Comparison of ENCODE assay signal across 20 cellular contexts in genomic region chr17:77101521-77102410, GRCh38. TPM values are rescaled to one million over a fixed set of nuclear protein-coding genes. Genes with fewer than 3 reads are reported as not detected.
DNase-seq lines count a peak whose midpoint lies in the region; ATAC-seq, FAIRE-seq and TF ChIP-seq lines count a peak whose summit lies in the region.
"Had no signal": no experiment of that assay in that cellular context is flagged by ENCODE, and none has a peak within 500 bp of the region (broad histone marks: within the 10 kb centered on the region; RNA-seq: fewer than 3 reads in every experiment).

No MANE protein-coding gene starts in this region.

- 68% methylated on average over 15 of the region's 15 CpGs for WGBS in A549 (ENCODE audit: missing lambda C conversion rate)
- WGBS in K562 (ENCODE audit: insufficient coverage, low coverage, missing lambda C conversion rate): 74% methylated on average over 15 of the region's 15 CpGs

- FAIRE-seq in A549 (lab: Jason Lieb, UNC) (no peak), K562 (lab: Jason Lieb, UNC) (peak; percentile 71)
- FAIRE-seq: bronchial epithelial cell, D721Med, kidney had no signal

- CTCF ChIA-PET in A549 (lab: Yijun Ruan, JAX) (interaction anchor here (0.8 to 4.7 kb wide), 12 partner anchors 9 to 579 kb away, joined by 3 to 18 read pairs (median 4); no protein-coding TSS in a partner anchor), K562 (lab: Yijun Ruan, JAX; ENCODE audit: low intra/inter-chr PET ratio) (no interaction called here)

- no peak; a peak in 2 of 6 replicates for ATAC-seq in A549
- peak; percentile 49 for ATAC-seq in GM18861 (IDR thresholded peaks at IDR 0.05; ENCODE audit: unreplicated experiment)
- no peak for ATAC-seq in K562
- no peak for ATAC-seq in GM18867 (IDR thresholded peaks at IDR 0.05; ENCODE audit: unreplicated experiment)
- no peak for ATAC-seq in GM18870 (IDR thresholded peaks at IDR 0.05; ENCODE audit: unreplicated experiment)
- no peak for ATAC-seq in GM18858 (IDR thresholded peaks at IDR 0.05; ENCODE audit: unreplicated experiment)
- no peak for ATAC-seq in HG02571 (IDR thresholded peaks at IDR 0.05; ENCODE audit: unreplicated experiment)
- ATAC-seq: activated naive CD4-positive, alpha-beta T cell treated with anti-CD3 and anti-CD28 coated beads, Interleukin-2, amount 50 U/mL, for 72 hours had no signal

- H2AFZ ChIP-seq in K562 (ENCODE audit: low read depth, low read length): no peak overlapping the region

- in situ Hi-C loops in K562 (cut with MboI): no loop called here

- POLR2A ChIA-PET in A549 (lab: Yijun Ruan, JAX) (interaction anchor here (1.2 kb wide), 1 partner anchor 24 kb away, joined by 5 read pairs; no protein-coding TSS in a partner anchor), K562 (lab: Yijun Ruan, JAX) (interaction anchor here (0.5 to 1.7 kb wide), 5 partner anchors 8 to 326 kb away, joined by 3 to 5 read pairs (median 4); no protein-coding TSS in a partner anchor)

- DNase-seq in A549 (ENCODE audit: low read depth in 1 of 2, low spot score in 1 of 2) (no peak), NCI-H2227 (lab: John Stamatoyannopoulos, UW; ENCODE audit: unreplicated experiment) (peak; percentile 25), K562 (ENCODE audit: extremely low read depth in 1 of 4, low spot score in 3 of 4) (no peak)
- DNase-seq: activated CD4-positive, alpha-beta T cell treated with anti-CD3 and anti-CD28 coated beads for 4 hours; activated T-cell treated with anti-CD3 and anti-CD28 coated beads for 4 hours; GF-D8; kidney; NCI-H1930; NCI-H69; Peyer's patch; T-helper 2 cell; trophoblast cell had no signal

- TF ChIP-seq POLR2A in A549 (IDR thresholded peaks at IDR 0.05; ENCODE audit: low read length) (no peak), K562 (conservative IDR thresholded peaks at IDR 0.05) (no peak)

- no peak for TF ChIP-seq RAD21 in A549 (conservative IDR thresholded peaks at IDR 0.05 in 1 of 2, IDR thresholded peaks at IDR 0.05 in 1 of 2)
- TF ChIP-seq RAD21 in K562 (CRISPR knock-in tag; conservative IDR thresholded peaks at IDR 0.05 in 1 of 2, IDR thresholded peaks at IDR 0.05 in 1 of 2): no peak

- H4K20me1 ChIP-seq in K562 (replicated peaks; ENCODE audit: control insufficient read depth, insufficient read depth, low read length): no peaks in the 10 kb centered on the region

- H3K9me1 ChIP-seq in K562 (ENCODE audit: control insufficient read depth, insufficient read depth, low read length): no peaks in the 10 kb centered on the region

- H3K27me3 ChIP-seq in K562 (ENCODE audit: control insufficient read depth in 2 of 2, insufficient read depth in 2 of 2, low read length in 2 of 2): no peaks in the 10 kb centered on the region
- H3K27me3 ChIP-seq: Peyer's patch had no signal

- no peak overlapping the region for H3K9ac ChIP-seq in K562 (ENCODE audit: insufficient read depth in 1 of 2, low read depth in 2 of 2, low read length in 2 of 2)

- no peak overlapping the region for H3K27ac ChIP-seq in A549
- H3K27ac ChIP-seq in K562 (ENCODE audit: extremely low read depth, low read depth, low read length): no peak overlapping the region
- H3K27ac ChIP-seq: Peyer's patch had no signal

- TF ChIP-seq CTCF in A549 (IDR thresholded peaks at IDR 0.05) (no peak), K562 (IDR thresholded peaks at IDR 0.05 in 2 of 3, conservative IDR thresholded peaks at IDR 0.05 in 1 of 3; ENCODE audit: insufficient read depth in 2 of 3, low read depth in 1 of 3, low read length in 3 of 3) (no peak)

- peaks cover 28% of the 10 kb centered on the region; the same call in 2 of the 3 replicates for H3K36me3 ChIP-seq in K562 (ENCODE audit: control insufficient read depth, insufficient read depth, low read length)
- H3K36me3 ChIP-seq: Peyer's patch had no signal

- peak overlapping the region; percentile 22; the same call in 2 of the 3 replicates for H3K4me2 ChIP-seq in A549
- no peak overlapping the region for H3K4me2 ChIP-seq in K562 (ENCODE audit: insufficient read depth, low read length)

- H3K79me2 ChIP-seq in K562 (ENCODE audit: control insufficient read depth, insufficient read depth, low read length): no peaks in the 10 kb centered on the region

- H3K4me1 ChIP-seq in A549 (peaks cover 25% of the 10 kb centered on the region), K562 (replicated peaks in 1 of 2; ENCODE audit: control insufficient read depth in 2 of 2, insufficient read depth in 2 of 2, low read length in 2 of 2) (peaks cover 6 to 11% of the 10 kb centered on the region in 2 experiments; a peak in 4 of 5 replicates)

- H3K9me3 ChIP-seq in A549 (no peaks in the 10 kb centered on the region), K562 (replicated peaks; ENCODE audit: control insufficient read depth, insufficient read depth, low read depth, low read length) (no peaks in the 10 kb centered on the region)
- H3K9me3 ChIP-seq: Peyer's patch had no signal

- no peak for TF ChIP-seq EP300 in A549 (IDR thresholded peaks at IDR 0.05)
- no peak for TF ChIP-seq EP300 in K562 (IDR thresholded peaks at IDR 0.05; ENCODE audit: low read length)

- no peak overlapping the region for H3K4me3 ChIP-seq in A549
- no peak overlapping the region for H3K4me3 ChIP-seq in K562
- H3K4me3 ChIP-seq: Peyer's patch had no signal

- intact Hi-C loops in K562 (cut with micrococcal nuclease): no loop called here

- no TSS peak for BruUV-seq in K562 (replicated peaks; lab: Mats Ljungman, UMichigan)

TF ChIP-seq in A549, 52 proteins besides CTCF, POLR2A, EP300 and RAD21:
- TF ChIP-seq CEBPB (IDR thresholded peaks at IDR 0.05): no peak
- no peak for TF ChIP-seq ZNF302 (CRISPR knock-in tag; IDR thresholded peaks at IDR 0.05)
- no peak for TF ChIP-seq NR3C1 (IDR thresholded peaks at IDR 0.05)
- no peak for TF ChIP-seq ATOH8 (CRISPR knock-in tag; IDR thresholded peaks at IDR 0.05; ENCODE audit: low read depth)
- no peak for TF ChIP-seq CHD2 (IDR thresholded peaks at IDR 0.05; ENCODE audit: low read length, partially characterized antibody)
- TF ChIP-seq MAX (IDR thresholded peaks at IDR 0.05): no peak

TF ChIP-seq in K562, 482 proteins besides CTCF, POLR2A, EP300 and RAD21:
- TF ChIP-seq EGR1 (conservative IDR thresholded peaks at IDR 0.05): 0 out of 2 replicates have a peak, but pooled peaks have one; percentile 7
- peak; percentile 15; the same call in 1 of the 2 replicates for TF ChIP-seq JUND (IDR thresholded peaks at IDR 0.05; ENCODE audit: borderline replicate concordance, low read depth, low read length)
- no peak for TF ChIP-seq JUND (tag; IDR thresholded peaks at IDR 0.05; ENCODE audit: borderline replicate concordance, low read depth, low read length)
- no peak for TF ChIP-seq RNF2 (IDR thresholded peaks at IDR 0.05)

RNA-seq across cellular contexts. Expression of gene SEC14L1, which starts 39.0 kb away (rescaled TPM):
- polyA plus RNA-seq in A549 (2011; rRNA removed): 27.5 and 29.1 TPM in 2 replicates
- polyA plus RNA-seq in A549 (2012; cell fraction: cytosol; rRNA removed): 13.9 and 26.0 TPM in 2 replicates
- polyA plus RNA-seq in A549 (2012; cell fraction: nucleus; rRNA removed): 24.6 and 30.1 TPM in 2 replicates
- 32.2 to 40.4 TPM (median 40.4 TPM) in 3 replicates for polyA plus RNA-seq in A549 (2017; fragmentation: RNase III; extraction: RNeasy Plus Mini Kit Qiagen cat#74134 plus additional on column Dnase treatment)
- polyA minus RNA-seq in A549 (2011; rRNA and poly(A)+ RNA removed): 11.3 and 21.8 TPM in 2 replicates
- total RNA-seq in K562 (2011; cell fraction: chromatin; rRNA removed; ENCODE audit: low replicate concordance): 109 and 129 TPM in 2 replicates
- 35.9 and 51.7 TPM in 2 replicates for total RNA-seq in K562 (2011; cell fraction: nucleolus; rRNA removed)
- total RNA-seq in K562 (2011; cell fraction: nucleoplasm; rRNA removed): 51.8 and 54.6 TPM in 2 replicates
- 10.9 and 14.8 TPM in 2 replicates for total RNA-seq in K562 (2014; rRNA removed)
- total RNA-seq in K562 (2014; rRNA removed; fragmentation: Illumina TruSeq; extraction: Trizol): 14.0 and 14.5 TPM in 2 replicates
- 14.8 and 15.2 TPM in 2 replicates for total RNA-seq in K562 (2015; rRNA removed; fragmentation: Illumina TruSeq; extraction: Trizol)
- total RNA-seq in K562 (2021): 38.4 and 39.7 TPM in 2 replicates
- polyA plus RNA-seq in K562 (2011; rRNA removed): 20.6 and 33.1 TPM in 2 replicates
- polyA plus RNA-seq in K562 (2011; cell fraction: cytosol; rRNA removed): 15.2 and 43.7 TPM in 2 replicates
- 28.8 and 53.9 TPM in 2 replicates for polyA plus RNA-seq in K562 (2011; cell fraction: nucleus; rRNA removed)
- polyA plus RNA-seq in K562 (2012): 25.9 and 29.6 TPM in 2 replicates
- polyA plus RNA-seq in K562 (2014; fragmentation: Illumina TruSeq; extraction: Trizol): 27.0 and 27.6 TPM in 2 replicates
- 1 to 10 TPM; 3.1 to 4.1 TPM for polyA plus RNA-seq in K562 (2014; fragmentation: Nextera tagmentation; extraction: Ambion mirVana)
- polyA plus RNA-seq in K562 (2014; rRNA removed): 16.3 and 16.7 TPM in 2 replicates
- 37.5 and 51.6 TPM in 2 replicates for polyA minus RNA-seq in K562 (2011; rRNA and poly(A)+ RNA removed)
- 29.5 and 45.5 TPM in 2 replicates for polyA minus RNA-seq in K562 (2011; cell fraction: cytosol; rRNA and poly(A)+ RNA removed)
- 18.3 and 26.1 TPM in 2 replicates for polyA minus RNA-seq in K562 (2011; cell fraction: nucleus; rRNA and poly(A)+ RNA removed)
